In genomic region chr9:116270559-116270958, GRCh38 we compare ENCODE assay signal across 18 cellular contexts.
A peak's percentile ranks its signal among the peaks of the same experiment; 100 is the strongest.
DNase-seq lines count a peak whose midpoint lies in the region; TF ChIP-seq lines count a peak whose summit lies in the region.
"Had no signal": no experiment of that assay in that cellular context is flagged by ENCODE, and none has a peak within 500 bp of the region (broad histone marks: within the 10 kb centered on the region; RNA-seq: fewer than 3 reads in every experiment).

No MANE protein-coding gene starts in this region.

- in situ Hi-C loops in brain microvascular endothelial cell (cut with HindIII; ENCODE audit: low pct_ligation_motif_present, low sequenced_read_pairs) = no loop called here

- H3K27me3 ChIP-seq in ACC112 (ENCODE audit: insufficient read depth, low read length) (no peaks in the 10 kb centered on the region), SK-N-SH (ENCODE audit: insufficient read depth) (no peaks in the 10 kb centered on the region), uterus (no peaks in the 10 kb centered on the region), brain microvascular endothelial cell (replicated peaks) (no peaks in the 10 kb centered on the region)
- H3K27me3 ChIP-seq: BLaER1 treated with 17β-estradiol and CSF1 and Interleukin-3, amounts not matched to agents 10 nM and 100 nM had no signal

- H3K4me1 Mint-ChIP-seq in chondrocyte (ENCODE audit: low read depth) = peaks cover 72% of the 10 kb centered on the region
- peaks cover 81% of the 10 kb centered on the region for H3K4me1 Mint-ChIP-seq in osteocyte (ENCODE audit: unreplicated experiment)
- H3K4me1 Mint-ChIP-seq: B cell, IgD-negative memory B cell had no signal

- H3K9me3 Mint-ChIP-seq in chondrocyte (ENCODE audit: low read depth) (no peaks in the 10 kb centered on the region), osteocyte (ENCODE audit: unreplicated experiment) (no peaks in the 10 kb centered on the region)
- H3K9me3 Mint-ChIP-seq: CD8-positive, alpha-beta T cell; HFFc6 had no signal

- peaks cover 73% of the 10 kb centered on the region for H3K4me1 ChIP-seq in ACC112 (ENCODE audit: control insufficient read depth, insufficient read depth, low read length, unreplicated experiment)
- peaks cover 0 to 36% of the 10 kb centered on the region in 2 experiments; a peak in 1 of 4 replicates for H3K4me1 ChIP-seq in SK-N-SH (ENCODE audit: control insufficient read depth in 1 of 2, insufficient read depth in 2 of 2, low read depth in 1 of 2, low read length in 1 of 2)
- H3K4me1 ChIP-seq in uterus = no peaks in the 10 kb centered on the region

- TF ChIP-seq CTCF in chondrocyte (IDR thresholded peaks at IDR 0.05) (no peak), osteocyte (IDR thresholded peaks at IDR 0.05) (no peak), SK-N-SH (IDR thresholded peaks at IDR 0.05) (no peak), uterus (IDR thresholded peaks at IDR 0.05) (no peak), brain microvascular endothelial cell (IDR thresholded peaks at IDR 0.05; ENCODE audit: low read depth, low read length, missing control alignments) (no peak)

- no peak for TF ChIP-seq POLR2A in uterus (IDR thresholded peaks at IDR 0.05)

- no peak overlapping the region for H3K4me2 ChIP-seq in SK-N-SH
- H3K4me2 ChIP-seq: BLaER1 treated with 17β-estradiol and CSF1 and Interleukin-3, amounts not matched to agents 10 nM and 100 nM had no signal

- no peak for TF ChIP-seq EP300 in SK-N-SH (IDR thresholded peaks at IDR 0.05; ENCODE audit: borderline replicate concordance in 1 of 2, low read depth in 1 of 2, low read length in 1 of 2)

- H3K79me2 ChIP-seq in ACC112 (ENCODE audit: control insufficient read depth, insufficient read depth, low read length, unreplicated experiment) = no peaks in the 10 kb centered on the region
- H3K79me2 ChIP-seq in SK-N-SH (ENCODE audit: insufficient read depth) = peaks cover 51% of the 10 kb centered on the region

- H4K20me1 ChIP-seq in SK-N-SH (ENCODE audit: insufficient read depth) = no peaks in the 10 kb centered on the region
- H4K20me1 ChIP-seq: BLaER1 treated with 17β-estradiol and CSF1 and Interleukin-3, amounts not matched to agents 10 nM and 100 nM had no signal

- H3K36me3 Mint-ChIP-seq in chondrocyte (ENCODE audit: low read depth) (peaks cover 49% of the 10 kb centered on the region), osteocyte (ENCODE audit: unreplicated experiment) (peaks cover 77% of the 10 kb centered on the region)
- H3K36me3 Mint-ChIP-seq: CD8-positive, alpha-beta T cell; IgD-negative memory B cell had no signal

- peaks cover 44% of the 10 kb centered on the region for H3F3A ChIP-seq in SK-N-SH (replicated peaks; ENCODE audit: insufficient read depth)

- H3K27ac Mint-ChIP-seq in chondrocyte (ENCODE audit: unreplicated experiment) (peak overlapping the region; percentile 72), osteocyte (ENCODE audit: unreplicated experiment) (peak overlapping the region; percentile 54)
- H3K27ac Mint-ChIP-seq: B cell; CD8-positive, alpha-beta T cell; HFFc6; IgD-negative memory B cell had no signal

- H3K4me3 Mint-ChIP-seq in chondrocyte (ENCODE audit: unreplicated experiment) (no peak overlapping the region), osteocyte (ENCODE audit: unreplicated experiment) (no peak overlapping the region)
- H3K4me3 Mint-ChIP-seq: B cell; CD8-positive, alpha-beta T cell; HFFc6; IgD-negative memory B cell had no signal

- no peak overlapping the region for H3K9ac ChIP-seq in SK-N-SH
- H3K9ac ChIP-seq: BLaER1 treated with 17β-estradiol and CSF1 and Interleukin-3, amounts not matched to agents 10 nM and 100 nM had no signal

- H3K9me2 ChIP-seq in SK-N-SH = no peaks in the 10 kb centered on the region

- POLR2A ChIA-PET in SK-N-SH (lab: Yijun Ruan, JAX) = no interaction called here

- 83% methylated on average over 3 of the region's 3 CpGs for WGBS in SK-N-SH (ENCODE audit: low lambda C conversion rate)

- no peaks in the 10 kb centered on the region for H3K9me3 ChIP-seq in SK-N-SH
- H3K9me3 ChIP-seq in uterus = no peaks in the 10 kb centered on the region
- H3K9me3 ChIP-seq: BLaER1 treated with 17β-estradiol and CSF1 and Interleukin-3, amounts not matched to agents 10 nM and 100 nM had no signal

- peaks cover 22% of the 10 kb centered on the region for H3K36me3 ChIP-seq in ACC112 (ENCODE audit: insufficient read depth, low read length)
- H3K36me3 ChIP-seq in SK-N-SH (replicated peaks in 1 of 2; ENCODE audit: control insufficient read depth in 1 of 2, insufficient read depth in 2 of 2, low read length in 1 of 2) = peaks cover 44 to 69% of the 10 kb centered on the region in 2 experiments
- H3K36me3 ChIP-seq in uterus = no peaks in the 10 kb centered on the region
- H3K36me3 ChIP-seq in brain microvascular endothelial cell (replicated peaks) = peaks cover 56% of the 10 kb centered on the region
- H3K36me3 ChIP-seq: BLaER1 treated with 17β-estradiol and CSF1 and Interleukin-3, amounts not matched to agents 10 nM and 100 nM had no signal

- DNase-seq in HT1080 (ENCODE audit: low read depth) = peak; percentile 26
- no peak for DNase-seq in chondrocyte (ENCODE audit: low spot score)
- DNase-seq in osteocyte (ENCODE audit: extremely low spot score, unreplicated experiment) = no peak
- no peak for DNase-seq in SK-N-SH
- no peak for DNase-seq in uterus
- DNase-seq in brain microvascular endothelial cell = no peak
- DNase-seq: 8988T; Calu3; CD8-positive, alpha-beta T cell; DMS 273 treated with DMSO at 0.1 percent for 48 hours; GDM1; GOT3; H7; HFFc6 had no signal

- H3K27ac ChIP-seq in ACC112 (ENCODE audit: low read depth, low read length) = peak overlapping the region; percentile 39
- H3K27ac ChIP-seq in SK-N-SH (ENCODE audit: low read depth in 2 of 2, low read length in 1 of 2) = peak overlapping the region in 1 of 2 experiments; percentile 2; a peak in 1 of 4 replicates
- H3K27ac ChIP-seq in uterus = no peak overlapping the region
- no peak overlapping the region for H3K27ac ChIP-seq in brain microvascular endothelial cell
- H3K27ac ChIP-seq: BLaER1 treated with 17β-estradiol and CSF1 and Interleukin-3, amounts not matched to agents 10 nM and 100 nM had no signal

- H3K27me3 Mint-ChIP-seq in chondrocyte (ENCODE audit: low read depth) (no peaks in the 10 kb centered on the region), osteocyte (ENCODE audit: unreplicated experiment) (no peaks in the 10 kb centered on the region)
- H3K27me3 Mint-ChIP-seq: B cell, IgD-negative memory B cell had no signal

- intact Hi-C loops in uterus (cut with DNase I; ENCODE audit: low total_unique reads) = no loop called here

- H2AFZ ChIP-seq in ACC112 (ENCODE audit: low read length, unreplicated experiment) = no peak overlapping the region
- no peak overlapping the region for H2AFZ ChIP-seq in SK-N-SH (ENCODE audit: low read depth)

- H3K4me3 ChIP-seq in ACC112 (ENCODE audit: low read depth, low read length) (no peak overlapping the region), SK-N-SH (ENCODE audit: low read depth in 2 of 2, low read length in 1 of 2) (no peak overlapping the region), uterus (no peak overlapping the region), brain microvascular endothelial cell (ENCODE audit: low read depth, low read length) (no peak overlapping the region)
- H3K4me3 ChIP-seq: BLaER1 treated with 17β-estradiol and CSF1 and Interleukin-3, amounts not matched to agents 10 nM and 100 nM had no signal

- CTCF ChIA-PET in SK-N-SH (lab: Yijun Ruan, JAX) = interaction anchor here (0.6 kb wide), 2 partner anchors 31 to 230 kb away, joined by 3 read pairs; no protein-coding TSS in a partner anchor

- no peak for TF ChIP-seq RAD21 in SK-N-SH (IDR thresholded peaks at IDR 0.05; ENCODE audit: low read length)

TF ChIP-seq in SK-N-SH, 30 proteins besides CTCF, POLR2A, EP300 and RAD21 (continues in another document):
- TF ChIP-seq TAF1 (IDR thresholded peaks at IDR 0.05; ENCODE audit: borderline replicate concordance, low read depth, low read length) (no peak), IRF3 (IDR thresholded peaks at IDR 0.05; ENCODE audit: low read depth, low read length) (no peak), RXRA (IDR thresholded peaks at IDR 0.05; ENCODE audit: borderline replicate concordance, low read depth) (no peak), MAX (IDR thresholded peaks at IDR 0.05; ENCODE audit: low read depth) (no peak), PBX3 (IDR thresholded peaks at IDR 0.05) (no peak)
